10 cellular contexts compared by ENCODE assay signal in genomic region chr3:69855436-69856162, GRCh38.
A peak's percentile ranks its signal among the peaks of the same experiment; 100 is the strongest.
DNase-seq lines count a peak whose midpoint lies in the region; ATAC-seq and TF ChIP-seq lines count a peak whose summit lies in the region.
"Had no signal": no experiment of that assay in that cellular context is flagged by ENCODE, and none has a peak within 500 bp of the region (broad histone marks: within the 10 kb centered on the region; RNA-seq: fewer than 3 reads in every experiment).

No MANE protein-coding gene starts in this region.

- 15% methylated on average over 5 of the region's 5 CpGs for WGBS in right cardiac atrium

- H3K4me1 ChIP-seq in ascending aorta: peaks cover 0 to 18% of the 10 kb centered on the region in 2 donors
- H3K4me1 ChIP-seq in right cardiac atrium (ENCODE audit: control insufficient read depth, insufficient read depth, low read length): peaks cover 7% of the 10 kb centered on the region

- H3K9me3 ChIP-seq in ascending aorta: no peaks in the 10 kb centered on the region
- no peaks in the 10 kb centered on the region for H3K9me3 ChIP-seq in right cardiac atrium (ENCODE audit: control insufficient read depth, low read length)
- H3K9me3 ChIP-seq in CD4-positive, alpha-beta T cell (ENCODE audit: control insufficient read depth, low read length): no peaks in the 10 kb centered on the region

- no peaks in the 10 kb centered on the region for H3K9me3 Mint-ChIP-seq in CD4-positive, alpha-beta T cell

- H3K27ac ChIP-seq in ascending aorta: peak overlapping the region in 1 of 2 donors; percentile 23
- peak overlapping the region; percentile 64 for H3K27ac ChIP-seq in right cardiac atrium (ENCODE audit: low read length)
- H3K27ac ChIP-seq in CD4-positive, alpha-beta T cell (ENCODE audit: low read depth, low read length): no peak overlapping the region
- H3K27ac ChIP-seq: SK-N-MC had no signal

- DNase-seq in Jurkat, Clone E6-1 (ENCODE audit: low read depth, low spot score): peak; percentile 2
- DNase-seq in ascending aorta (ENCODE audit: low spot score in 2 of 2) (no peak), right cardiac atrium (no peak), superior temporal gyrus (ENCODE audit: extremely low spot score) (peak; percentile 86)
- no peak for DNase-seq in stimulated activated CD4-positive, alpha-beta T cell treated with anti-CD3 and anti-CD28 coated beads, Interleukin-2, amount 100 ng/mL, for 48 hours
- DNase-seq in CD4-positive, alpha-beta T cell: no peak

- H3K4me3 ChIP-seq in Jurkat, Clone E6-1 (ENCODE audit: low read length): no peak overlapping the region
- H3K4me3 ChIP-seq in ascending aorta (no peak overlapping the region), right cardiac atrium (ENCODE audit: low read length) (no peak overlapping the region)
- H3K4me3 ChIP-seq: SK-N-MC had no signal

- intact Hi-C loops in ascending aorta (cut with DNase I): loop anchor here (1.0 kb wide), 1 partner anchor 164 kb away; no protein-coding TSS in a partner anchor
- intact Hi-C loops in right cardiac atrium (cut with DNase I): loop anchor here in 3 of 4 donors (10.0 kb wide), 1 partner anchor 161 kb away; no protein-coding TSS in a partner anchor
- intact Hi-C loops in CD4-positive, alpha-beta T cell (cut with DNase I, micrococcal nuclease): no loop called here

- no peaks in the 10 kb centered on the region for H3K36me3 Mint-ChIP-seq in CD4-positive, alpha-beta T cell (ENCODE audit: low read depth)

- no peak overlapping the region for H3K4me3 Mint-ChIP-seq in CD4-positive, alpha-beta T cell

- peak; percentile 17 to 56 (median 24) for TF ChIP-seq CTCF in ascending aorta (IDR thresholded peaks at IDR 0.05)
- no peak for TF ChIP-seq CTCF in CD4-positive, alpha-beta T cell (IDR thresholded peaks at IDR 0.05)

- POLR2A ChIA-PET in CD4-positive, alpha-beta T cell (lab: Charles Lee): no interaction called here

- no peak overlapping the region for H3K27ac Mint-ChIP-seq in CD4-positive, alpha-beta T cell

- ATAC-seq in right cardiac atrium (peak; percentile 54 to 55), HG03097 (IDR thresholded peaks at IDR 0.05; ENCODE audit: low FRiP score, unreplicated experiment) (no peak), HG03159 (IDR thresholded peaks at IDR 0.05; ENCODE audit: unreplicated experiment) (no peak)
- no peak for ATAC-seq in CD4-positive, alpha-beta T cell (ENCODE audit: poor library complexity)
- ATAC-seq: HCT116 had no signal

- no peaks in the 10 kb centered on the region for H3K27me3 Mint-ChIP-seq in CD4-positive, alpha-beta T cell

- no peaks in the 10 kb centered on the region for H3K36me3 ChIP-seq in ascending aorta

- H3K27me3 ChIP-seq in ascending aorta (no peaks in the 10 kb centered on the region), right cardiac atrium (ENCODE audit: control insufficient read depth, insufficient read depth) (no peaks in the 10 kb centered on the region)
- H3K27me3 ChIP-seq in CD4-positive, alpha-beta T cell (ENCODE audit: control insufficient read depth, insufficient read depth, low read length): no peaks in the 10 kb centered on the region

- CTCF ChIA-PET in CD4-positive, alpha-beta T cell (lab: Charles Lee): interaction anchor here (0.7 kb wide), 1 partner anchor 83 kb away, joined by 3 read pairs; no protein-coding TSS in a partner anchor

- no peaks in the 10 kb centered on the region for H3K4me1 Mint-ChIP-seq in CD4-positive, alpha-beta T cell (ENCODE audit: low read depth)

Comparison
In these comparisons a context has a peak if more than half of its experiments do, and no peak if none do; other contexts are left out.
1. DNase-seq: peak in Jurkat, Clone E6-1 (single experiment) and superior temporal gyrus (single experiment); none in ascending aorta (0 of 2), right cardiac atrium (0 of 3), stimulated activated CD4-positive, alpha-beta T cell treated with anti-CD3 and anti-CD28 coated beads, Interleukin-2, amount 100 ng/mL, for 48 hours (0 of 2) and CD4-positive, alpha-beta T cell (0 of 10).
2. ATAC-seq: peak in right cardiac atrium (2 of 2); none in HG03097 (single experiment), CD4-positive, alpha-beta T cell (single experiment) and HG03159 (single experiment).
3. intact Hi-C loops: an anchor here in ascending aorta (1.0 kb wide) and right cardiac atrium (10.0 kb wide); none called in CD4-positive, alpha-beta T cell.